14 cellular contexts compared by ENCODE assay signal in genomic region chr13:105925496-105925895, GRCh38.
A peak's percentile ranks its signal among the peaks of the same experiment; 100 is the strongest.
DNase-seq lines count a peak whose midpoint lies in the region; ATAC-seq, FAIRE-seq and TF ChIP-seq lines count a peak whose summit lies in the region.
"Had no signal": no experiment of that assay in that cellular context is flagged by ENCODE, and none has a peak within 500 bp of the region (broad histone marks: within the 10 kb centered on the region; RNA-seq: fewer than 3 reads in every experiment).

No MANE protein-coding gene starts in this region.

- H3K9me1 ChIP-seq in keratinocyte (ENCODE audit: control insufficient read depth, extremely low read depth, insufficient read depth, low read length), result no peaks in the 10 kb centered on the region

- H3K36me3 ChIP-seq in keratinocyte (ENCODE audit: control insufficient read depth in 2 of 2, extremely low read depth in 1 of 2, insufficient read depth in 2 of 2, low read length in 2 of 2), result no peaks in the 10 kb centered on the region

- H3K4me2 ChIP-seq in keratinocyte (ENCODE audit: control insufficient read depth, extremely low read depth, insufficient read depth, low read depth, low read length), result peak overlapping the region; percentile 45

- ATAC-seq in Right ventricle myocardium inferior, result no peak

- dilution Hi-C loops in keratinocyte (cut with MboI; ENCODE audit: extremely low pct_ligation_motif_present, low sequenced_read_pairs), result no loop called here

- TF ChIP-seq CTCF in astrocyte of the cerebellum (IDR thresholded peaks at IDR 0.05; ENCODE audit: low read depth, low read length, missing control alignments) (no peak), keratinocyte (optimal IDR thresholded peaks at IDR 0.05 in 1 of 3, IDR thresholded peaks at IDR 0.05 in 1 of 3, conservative IDR thresholded peaks at IDR 0.05 in 1 of 3; ENCODE audit: extremely low read depth in 1 of 3, insufficient read depth in 2 of 3, low read length in 3 of 3) (no peak)

- no peaks in the 10 kb centered on the region for H4K20me1 ChIP-seq in keratinocyte (ENCODE audit: control insufficient read depth, extremely low read depth, insufficient read depth, low read length)

- H2AFZ ChIP-seq in keratinocyte (ENCODE audit: control insufficient read depth, low read length), result no peak overlapping the region

- H3K9me3 ChIP-seq in keratinocyte (ENCODE audit: control insufficient read depth, low read depth, low read length), result no peaks in the 10 kb centered on the region

- FAIRE-seq in keratinocyte (lab: Jason Lieb, UNC), result peak; percentile 73
- FAIRE-seq: GM12892 had no signal

- H3K9ac ChIP-seq in keratinocyte (ENCODE audit: control insufficient read depth, extremely low read depth, insufficient read depth, low read length), result peak overlapping the region; percentile 48

- H3K79me2 ChIP-seq in keratinocyte (ENCODE audit: control insufficient read depth, insufficient read depth, low read length), result no peaks in the 10 kb centered on the region

- intact Hi-C loops in Right ventricle myocardium inferior (cut with DNase I), result no loop called here

- in situ Hi-C loops in astrocyte of the cerebellum (cut with HindIII; ENCODE audit: low sequenced_read_pairs), result no loop called here

- no peaks in the 10 kb centered on the region for H3K27me3 ChIP-seq in keratinocyte (ENCODE audit: control insufficient read depth, extremely low read depth, insufficient read depth, low read length)

- H3K4me1 ChIP-seq in keratinocyte (ENCODE audit: control insufficient read depth, extremely low read depth, insufficient read depth, low read length), result peaks cover 19% of the 10 kb centered on the region

- DNase-seq in EL, result peak; percentile 17
- peak; percentile 83 for DNase-seq in NCI-H226
- DNase-seq in astrocyte of the cerebellum (ENCODE audit: low read depth), result peak; percentile 5
- peak; percentile 94 for DNase-seq in keratinocyte (ENCODE audit: low read depth, low spot score)
- DNase-seq in COR-L47 (lab: John Stamatoyannopoulos, UW), result no peak
- no peak for DNase-seq in activated gamma-delta T cell (lab: John Stamatoyannopoulos, UW)
- DNase-seq in COLO829 (ENCODE audit: low spot score), result no peak
- no peak for DNase-seq in Right ventricle myocardium inferior (ENCODE audit: missing footprints)
- DNase-seq: activated CD4-positive, alpha-beta T cell treated with anti-CD3 and anti-CD28 coated beads for 1 hour; MM.1S; naive B cell; T-helper 1 cell had no signal

- peak overlapping the region; percentile 79 for H3K27ac ChIP-seq in keratinocyte (ENCODE audit: control insufficient read depth, insufficient read depth, low read length)
- H3K27ac ChIP-seq: C4-2B had no signal

- H3K4me3 ChIP-seq in astrocyte of the cerebellum (ENCODE audit: low read depth, low read length) (no peak overlapping the region), keratinocyte (ENCODE audit: control insufficient read depth in 2 of 3, extremely low read depth in 1 of 3, insufficient read depth in 2 of 3, low read depth in 1 of 3, low read length in 3 of 3) (no peak overlapping the region)

Comparison
In these comparisons a context has a peak if more than half of its experiments do, and no peak if none do; other contexts are left out.
1. DNase-seq: peak in EL (single experiment), NCI-H226 (single experiment), astrocyte of the cerebellum (single experiment) and keratinocyte (single experiment); none in COR-L47 (single experiment), activated gamma-delta T cell (single experiment), COLO829 (single experiment) and Right ventricle myocardium inferior (single experiment).